ENCODE assay signal across 13 cellular contexts in the genomic region with DNA sequence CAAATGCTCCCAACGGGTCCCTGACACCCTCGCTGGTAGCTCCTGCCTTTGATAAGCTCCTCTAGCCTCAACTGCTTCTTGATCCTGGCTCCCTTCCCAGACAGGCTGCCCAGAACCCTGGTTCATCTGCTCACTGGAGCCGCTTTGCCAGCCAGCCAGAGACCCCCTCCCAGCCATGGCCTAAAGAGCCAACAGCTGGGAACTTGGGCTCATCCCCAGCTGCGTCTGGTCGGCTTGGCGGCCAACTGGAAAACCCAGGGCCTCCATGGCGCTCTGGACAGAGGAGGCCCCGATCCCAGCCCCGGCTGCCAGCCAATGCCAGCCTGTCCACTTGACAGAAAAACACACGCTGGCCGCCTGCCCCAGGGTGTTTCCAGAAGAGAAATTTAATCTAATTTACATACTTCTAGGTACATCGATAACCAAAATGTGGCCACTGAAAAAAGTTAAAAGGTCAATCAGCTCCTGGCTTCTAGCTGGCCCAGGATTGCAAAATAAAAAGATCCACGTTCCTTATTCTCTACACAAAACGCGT. TPM values are rescaled to one million over a fixed set of nuclear protein-coding genes. Genes with fewer than 3 reads are reported as not detected.
DNase-seq lines count a peak whose midpoint lies in the region; ATAC-seq lines count a peak whose summit lies in the region.
"Had no signal": no experiment of that assay in that cellular context is flagged by ENCODE, and none has a peak within 500 bp of the region (broad histone marks: within the 10 kb centered on the region; RNA-seq: fewer than 3 reads in every experiment).

No MANE protein-coding gene starts in this region.

- H3K9me3 ChIP-seq in skeletal muscle tissue (ENCODE audit: control insufficient read depth in 3 of 3, low read length in 3 of 3) = no peaks in the 10 kb centered on the region
- H3K9me3 ChIP-seq: HAP-1, testis had no signal

- H3K4me3 ChIP-seq in skeletal muscle tissue (ENCODE audit: low read length in 3 of 3) = no peak overlapping the region
- H3K4me3 ChIP-seq: HAP-1, testis had no signal

- peak overlapping the region; percentile 66 for H3K27ac ChIP-seq in skeletal muscle tissue (ENCODE audit: low read depth, low read length)
- H3K27ac ChIP-seq: testis had no signal

- H3K4me1 ChIP-seq in skeletal muscle tissue (ENCODE audit: control insufficient read depth in 3 of 3, insufficient read depth in 3 of 3, low read length in 3 of 3) = peaks cover 30 to 51% (median 32%) of the 10 kb centered on the region in 3 donors

- peaks cover 31 to 42% (median 40%) of the 10 kb centered on the region in 3 donors for H3K36me3 ChIP-seq in skeletal muscle tissue (ENCODE audit: control insufficient read depth in 3 of 3, insufficient read depth in 3 of 3, low read length in 3 of 3)

- H3K27me3 ChIP-seq in skeletal muscle tissue (ENCODE audit: control insufficient read depth in 3 of 3, insufficient read depth in 3 of 3, low read length in 3 of 3) = no peaks in the 10 kb centered on the region
- H3K27me3 ChIP-seq: testis had no signal

- intact Hi-C loops in left cardiac atrium (cut with DNase I) = loop anchor here in 1 of 2 donors (5.0 kb wide), 1 partner anchor 131 kb away; no protein-coding TSS in a partner anchor
- intact Hi-C loops in sciatic nerve (cut with DNase I) = no loop called here

- DNase-seq in NCI-H446 (lab: John Stamatoyannopoulos, UW) (peak; percentile 88 to 97), left cardiac atrium (no peak), sciatic nerve (ENCODE audit: low spot score) (no peak), COR-L47 (lab: John Stamatoyannopoulos, UW) (no peak)
- DNase-seq: activated CD4-positive, alpha-beta T cell treated with anti-CD3 and anti-CD28 coated beads, Interleukin-2, amount 50 U/mL, for 4 hours; NCI-H2081; stimulated activated CD4-positive, alpha-beta T cell treated with anti-CD3 and anti-CD28 coated beads, Interleukin-15, amount 100 ng/mL, for 24 hours; testis had no signal

- peak overlapping the region in 2 of 3 donors; percentile 45 to 50 for H3K9ac ChIP-seq in skeletal muscle tissue (ENCODE audit: low read depth in 1 of 3, low read length in 3 of 3)

- ATAC-seq in left cardiac atrium (peak; percentile 0 to 14), sciatic nerve (no peak), HG02571 (IDR thresholded peaks at IDR 0.05; ENCODE audit: unreplicated experiment) (no peak)

RNA-seq across cellular contexts. Expression of a gene that starts 3.0 kb away (rescaled TPM):
- total RNA-seq in left cardiac atrium = 10 to 100 TPM; 61.5 to 74.2 TPM
- total RNA-seq in skeletal muscle tissue = 39.1 TPM
- total RNA-seq in sciatic nerve = 109 TPM

RNA-seq across cellular contexts. Expression of a gene that starts 28.0 kb away (rescaled TPM):
- total RNA-seq in left cardiac atrium (10 to 100 TPM; 26.9 to 28.7 TPM), skeletal muscle tissue (3.7 TPM), sciatic nerve (30.2 TPM)

RNA-seq across cellular contexts. Expression of a gene that starts 42.2 kb away (rescaled TPM):
- total RNA-seq in left cardiac atrium (10 to 100 TPM; 16.0 to 30.5 TPM), skeletal muscle tissue (13.6 TPM), sciatic nerve (51.9 TPM)

RNA-seq across cellular contexts. Expression of a gene that starts 42.6 kb away (rescaled TPM):
- total RNA-seq in left cardiac atrium (1 to 10 TPM; 1.7 to 2.0 TPM), skeletal muscle tissue (0.52 TPM), sciatic nerve (6.1 TPM)
- total RNA-seq: Daoy, fibroblast of lung had no signal

RNA-seq across cellular contexts. Expression of a gene that starts 57.5 kb away (rescaled TPM):
- total RNA-seq in left cardiac atrium = not detected
- total RNA-seq in skeletal muscle tissue = not detected
- total RNA-seq in sciatic nerve = not detected
- total RNA-seq: fibroblast of lung had no signal

Comparison
In these comparisons a context has a peak if more than half of its experiments do, and no peak if none do; other contexts are left out.
1. DNase-seq: peak in NCI-H446 (2 of 2); none in left cardiac atrium (single experiment), sciatic nerve (single experiment) and COR-L47 (single experiment).
2. ATAC-seq: peak in left cardiac atrium (2 of 2); none in sciatic nerve (single experiment) and HG02571 (single experiment).